In the genomic region with DNA sequence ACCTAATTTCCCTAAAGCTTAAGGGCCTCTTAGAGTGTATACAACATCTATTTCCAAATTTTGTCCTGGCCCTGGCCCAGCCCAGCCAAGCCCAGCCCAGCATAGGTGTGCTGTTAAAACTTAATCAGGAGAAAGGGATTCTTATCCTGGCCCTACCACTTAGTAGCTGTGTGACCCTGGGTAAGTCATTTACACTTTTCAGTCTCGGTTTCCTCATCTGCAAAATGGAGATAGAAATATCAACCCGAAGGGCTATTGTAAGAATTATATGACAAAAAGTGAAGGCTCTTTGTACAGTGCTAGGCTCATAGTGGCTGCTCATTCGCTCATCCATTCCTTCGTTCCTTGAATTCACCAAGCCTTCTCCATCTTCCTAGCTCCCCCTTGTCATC, we compare ENCODE assay signal across 1 cellular context.
TF ChIP-seq lines count a peak whose summit lies in the region.

No MANE protein-coding gene starts in this region.

TF ChIP-seq in HepG2, 621 proteins besides CTCF, POLR2A, EP300 and RAD21:
- TF ChIP-seq ZSCAN31 (CRISPR knock-in tag; IDR thresholded peaks at IDR 0.05; ENCODE audit: low read depth) = 0 out of 2 replicates have a peak, but pooled peaks have one; percentile 9
- TF ChIP-seq ZFX (CRISPR knock-in tag; IDR thresholded peaks at IDR 0.05; ENCODE audit: low read depth) = no peak
- TF ChIP-seq, protein P1, sequence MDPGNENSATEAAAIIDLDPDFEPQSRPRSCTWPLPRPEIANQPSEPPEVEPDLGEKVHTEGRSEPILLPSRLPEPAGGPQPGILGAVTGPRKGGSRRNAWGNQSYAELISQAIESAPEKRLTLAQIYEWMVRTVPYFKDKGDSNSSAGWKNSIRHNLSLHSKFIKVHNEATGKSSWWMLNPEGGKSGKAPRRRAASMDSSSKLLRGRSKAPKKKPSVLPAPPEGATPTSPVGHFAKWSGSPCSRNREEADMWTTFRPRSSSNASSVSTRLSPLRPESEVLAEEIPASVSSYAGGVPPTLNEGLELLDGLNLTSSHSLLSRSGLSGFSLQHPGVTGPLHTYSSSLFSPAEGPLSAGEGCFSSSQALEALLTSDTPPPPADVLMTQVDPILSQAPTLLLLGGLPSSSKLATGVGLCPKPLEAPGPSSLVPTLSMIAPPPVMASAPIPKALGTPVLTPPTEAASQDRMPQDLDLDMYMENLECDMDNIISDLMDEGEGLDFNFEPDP (CRISPR knock-in tag; conservative IDR thresholded peaks at IDR 0.05) = 0 out of 2 replicates have a peak, but pooled peaks have one; percentile 61
- no peak for TF ChIP-seq TCF7L2 (IDR thresholded peaks at IDR 0.05; ENCODE audit: low read depth, low read length)
- no peak for TF ChIP-seq ZNF543 (CRISPR knock-in tag; IDR thresholded peaks at IDR 0.05)
- TF ChIP-seq, protein P2, sequence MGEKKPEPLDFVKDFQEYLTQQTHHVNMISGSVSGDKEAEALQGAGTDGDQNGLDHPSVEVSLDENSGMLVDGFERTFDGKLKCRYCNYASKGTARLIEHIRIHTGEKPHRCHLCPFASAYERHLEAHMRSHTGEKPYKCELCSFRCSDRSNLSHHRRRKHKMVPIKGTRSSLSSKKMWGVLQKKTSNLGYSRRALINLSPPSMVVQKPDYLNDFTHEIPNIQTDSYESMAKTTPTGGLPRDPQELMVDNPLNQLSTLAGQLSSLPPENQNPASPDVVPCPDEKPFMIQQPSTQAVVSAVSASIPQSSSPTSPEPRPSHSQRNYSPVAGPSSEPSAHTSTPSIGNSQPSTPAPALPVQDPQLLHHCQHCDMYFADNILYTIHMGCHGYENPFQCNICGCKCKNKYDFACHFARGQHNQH (CRISPR knock-in tag; IDR thresholded peaks at IDR 0.05) = no peak
- TF ChIP-seq ZNF629 (CRISPR knock-in tag; conservative IDR thresholded peaks at IDR 0.05) = peak; percentile 70
- TF ChIP-seq ZNF441 (CRISPR knock-in tag; IDR thresholded peaks at IDR 0.05; ENCODE audit: borderline replicate concordance) = 0 out of 2 replicates have a peak, but pooled peaks have one; percentile 39
- no peak for TF ChIP-seq JUND (CRISPR knock-in tag; IDR thresholded peaks at IDR 0.05)
- no peak for TF ChIP-seq ZNF124 (CRISPR knock-in tag; IDR thresholded peaks at IDR 0.05)
- TF ChIP-seq TMF1 (CRISPR knock-in tag; IDR thresholded peaks at IDR 0.05; ENCODE audit: low read depth) = no peak
- 0 out of 2 replicates have a peak, but pooled peaks have one; percentile 43 for TF ChIP-seq ZSCAN21 (CRISPR knock-in tag; IDR thresholded peaks at IDR 0.05; ENCODE audit: borderline replicate concordance)
- no peak for TF ChIP-seq ZNF768 (CRISPR knock-in tag; IDR thresholded peaks at IDR 0.05)
- TF ChIP-seq, protein P3, sequence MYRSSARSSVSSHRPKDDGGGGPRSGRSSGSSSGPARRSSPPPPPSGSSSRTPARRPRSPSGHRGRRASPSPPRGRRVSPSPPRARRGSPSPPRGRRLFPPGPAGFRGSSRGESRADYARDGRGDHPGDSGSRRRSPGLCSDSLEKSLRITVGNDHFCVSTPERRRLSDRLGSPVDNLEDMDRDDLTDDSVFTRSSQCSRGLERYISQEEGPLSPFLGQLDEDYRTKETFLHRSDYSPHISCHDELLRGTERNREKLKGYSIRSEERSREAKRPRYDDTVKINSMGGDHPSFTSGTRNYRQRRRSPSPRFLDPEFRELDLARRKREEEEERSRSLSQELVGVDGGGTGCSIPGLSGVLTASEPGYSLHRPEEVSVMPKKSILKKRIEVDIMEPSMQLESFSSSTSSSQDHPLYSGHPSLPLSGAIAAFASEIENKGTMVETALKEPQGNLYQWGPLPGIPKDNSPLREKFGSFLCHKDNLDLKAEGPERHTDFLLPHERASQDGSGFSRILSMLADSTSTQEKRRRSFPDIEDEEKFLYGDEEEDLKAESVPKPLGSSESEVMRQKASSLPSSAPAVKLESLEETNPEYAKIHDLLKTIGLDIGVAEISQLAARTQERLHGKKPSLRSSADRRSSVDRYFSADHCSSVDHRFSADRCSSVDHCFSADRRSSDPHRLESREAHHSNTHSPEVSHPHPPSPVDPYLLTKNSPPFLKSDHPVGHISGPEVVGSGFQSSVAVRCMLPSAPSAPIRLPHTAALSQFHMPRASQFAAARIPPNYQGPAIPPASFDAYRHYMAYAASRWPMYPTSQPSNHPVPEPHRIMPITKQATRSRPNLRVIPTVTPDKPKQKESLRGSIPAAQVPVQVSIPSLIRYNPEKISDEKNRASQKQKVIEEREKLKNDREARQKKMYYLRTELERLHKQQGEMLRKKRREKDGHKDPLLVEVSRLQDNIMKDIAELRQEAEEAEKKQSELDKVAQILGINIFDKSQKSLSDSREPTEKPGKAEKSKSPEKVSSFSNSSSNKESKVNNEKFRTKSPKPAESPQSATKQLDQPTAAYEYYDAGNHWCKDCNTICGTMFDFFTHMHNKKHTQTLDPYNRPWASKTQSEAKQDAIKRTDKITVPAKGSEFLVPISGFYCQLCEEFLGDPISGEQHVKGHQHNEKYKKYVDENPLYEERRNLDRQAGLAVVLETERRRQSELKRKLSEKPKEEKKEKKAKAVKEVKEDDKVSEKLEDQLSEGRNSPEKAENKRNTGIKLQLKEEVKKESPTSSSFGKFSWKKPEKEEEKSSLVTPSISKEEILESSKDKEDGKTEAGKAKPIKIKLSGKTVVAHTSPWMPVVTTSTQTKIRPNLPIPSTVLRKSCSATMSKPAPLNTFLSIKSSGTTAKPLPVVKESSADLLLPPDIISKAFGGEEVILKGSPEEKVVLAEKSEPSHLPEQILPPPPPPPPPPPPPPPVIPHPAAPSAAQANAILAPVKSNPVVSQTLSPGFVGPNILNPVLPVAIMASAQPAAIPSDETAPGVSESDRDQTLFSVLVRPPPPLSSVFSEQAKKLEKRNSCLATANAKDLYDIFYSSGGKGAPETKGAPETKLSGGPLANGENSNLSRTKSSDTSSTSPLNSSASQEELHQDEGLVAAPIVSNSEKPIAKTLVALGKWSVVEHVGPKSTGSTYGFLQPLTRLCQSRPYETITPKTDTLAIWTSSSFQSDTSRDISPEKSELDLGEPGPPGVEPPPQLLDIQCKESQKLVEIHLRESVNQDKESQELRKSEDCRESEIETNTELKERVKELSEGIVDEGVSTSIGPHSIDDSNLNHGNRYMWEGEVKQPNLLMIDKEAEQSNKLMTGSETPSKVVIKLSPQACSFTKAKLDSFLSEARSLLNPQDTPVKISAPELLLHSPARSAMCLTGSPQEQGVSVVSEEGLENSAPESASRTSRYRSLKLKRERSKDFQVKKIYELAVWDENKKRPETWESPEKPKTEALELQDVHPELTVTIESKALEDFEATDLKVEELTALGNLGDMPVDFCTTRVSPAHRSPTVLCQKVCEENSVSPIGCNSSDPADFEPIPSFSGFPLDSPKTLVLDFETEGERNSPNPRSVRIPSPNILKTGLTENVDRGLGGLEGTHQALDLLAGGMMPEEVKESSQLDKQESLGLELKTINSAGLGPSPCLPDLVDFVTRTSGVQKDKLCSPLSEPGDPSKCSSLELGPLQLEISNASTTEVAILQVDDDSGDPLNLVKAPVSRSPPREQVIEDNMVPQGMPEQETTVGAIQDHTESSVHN (CRISPR knock-in tag; IDR thresholded peaks at IDR 0.05) = no peak
- TF ChIP-seq PHF8 (CRISPR knock-in tag; IDR thresholded peaks at IDR 0.05) = no peak
- TF ChIP-seq, protein P4, sequence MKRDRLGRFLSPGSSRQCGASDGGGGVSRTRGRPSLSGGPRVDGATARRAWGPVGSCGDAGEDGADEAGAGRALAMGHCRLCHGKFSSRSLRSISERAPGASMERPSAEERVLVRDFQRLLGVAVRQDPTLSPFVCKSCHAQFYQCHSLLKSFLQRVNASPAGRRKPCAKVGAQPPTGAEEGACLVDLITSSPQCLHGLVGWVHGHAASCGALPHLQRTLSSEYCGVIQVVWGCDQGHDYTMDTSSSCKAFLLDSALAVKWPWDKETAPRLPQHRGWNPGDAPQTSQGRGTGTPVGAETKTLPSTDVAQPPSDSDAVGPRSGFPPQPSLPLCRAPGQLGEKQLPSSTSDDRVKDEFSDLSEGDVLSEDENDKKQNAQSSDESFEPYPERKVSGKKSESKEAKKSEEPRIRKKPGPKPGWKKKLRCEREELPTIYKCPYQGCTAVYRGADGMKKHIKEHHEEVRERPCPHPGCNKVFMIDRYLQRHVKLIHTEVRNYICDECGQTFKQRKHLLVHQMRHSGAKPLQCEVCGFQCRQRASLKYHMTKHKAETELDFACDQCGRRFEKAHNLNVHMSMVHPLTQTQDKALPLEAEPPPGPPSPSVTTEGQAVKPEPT (CRISPR knock-in tag; IDR thresholded peaks at IDR 0.05; ENCODE audit: low read depth) = no peak
- no peak for TF ChIP-seq DR1 (CRISPR knock-in tag; IDR thresholded peaks at IDR 0.05)
- TF ChIP-seq ZNF777 (CRISPR knock-in tag; IDR thresholded peaks at IDR 0.05) = no peak
- TF ChIP-seq, protein P5, sequence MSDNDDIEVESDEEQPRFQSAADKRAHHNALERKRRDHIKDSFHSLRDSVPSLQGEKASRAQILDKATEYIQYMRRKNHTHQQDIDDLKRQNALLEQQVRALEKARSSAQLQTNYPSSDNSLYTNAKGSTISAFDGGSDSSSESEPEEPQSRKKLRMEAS (IDR thresholded peaks at IDR 0.05) = 0 out of 2 replicates have a peak, but pooled peaks have one; percentile 0
- TF ChIP-seq ZNF766 (CRISPR knock-in tag; IDR thresholded peaks at IDR 0.05; ENCODE audit: borderline replicate concordance) = no peak
- TF ChIP-seq RCOR2 (CRISPR knock-in tag; IDR thresholded peaks at IDR 0.05) = no peak
- no peak for TF ChIP-seq KLF12 (CRISPR knock-in tag; IDR thresholded peaks at IDR 0.05; ENCODE audit: borderline replicate concordance)
- no peak for TF ChIP-seq THYN1 (CRISPR knock-in tag; IDR thresholded peaks at IDR 0.05; ENCODE audit: borderline replicate concordance, low read depth)
- TF ChIP-seq KDM4B (CRISPR knock-in tag; IDR thresholded peaks at IDR 0.05) = no peak
- TF ChIP-seq SSRP1 (CRISPR knock-in tag; IDR thresholded peaks at IDR 0.05) = no peak
- TF ChIP-seq HNF4A (CRISPR knock-in tag; IDR thresholded peaks at IDR 0.05) = no peak
- 0 out of 2 replicates have a peak, but pooled peaks have one; percentile 33 for TF ChIP-seq ZNF33A (CRISPR knock-in tag; IDR thresholded peaks at IDR 0.05; ENCODE audit: borderline replicate concordance)
- TF ChIP-seq, protein P6, sequence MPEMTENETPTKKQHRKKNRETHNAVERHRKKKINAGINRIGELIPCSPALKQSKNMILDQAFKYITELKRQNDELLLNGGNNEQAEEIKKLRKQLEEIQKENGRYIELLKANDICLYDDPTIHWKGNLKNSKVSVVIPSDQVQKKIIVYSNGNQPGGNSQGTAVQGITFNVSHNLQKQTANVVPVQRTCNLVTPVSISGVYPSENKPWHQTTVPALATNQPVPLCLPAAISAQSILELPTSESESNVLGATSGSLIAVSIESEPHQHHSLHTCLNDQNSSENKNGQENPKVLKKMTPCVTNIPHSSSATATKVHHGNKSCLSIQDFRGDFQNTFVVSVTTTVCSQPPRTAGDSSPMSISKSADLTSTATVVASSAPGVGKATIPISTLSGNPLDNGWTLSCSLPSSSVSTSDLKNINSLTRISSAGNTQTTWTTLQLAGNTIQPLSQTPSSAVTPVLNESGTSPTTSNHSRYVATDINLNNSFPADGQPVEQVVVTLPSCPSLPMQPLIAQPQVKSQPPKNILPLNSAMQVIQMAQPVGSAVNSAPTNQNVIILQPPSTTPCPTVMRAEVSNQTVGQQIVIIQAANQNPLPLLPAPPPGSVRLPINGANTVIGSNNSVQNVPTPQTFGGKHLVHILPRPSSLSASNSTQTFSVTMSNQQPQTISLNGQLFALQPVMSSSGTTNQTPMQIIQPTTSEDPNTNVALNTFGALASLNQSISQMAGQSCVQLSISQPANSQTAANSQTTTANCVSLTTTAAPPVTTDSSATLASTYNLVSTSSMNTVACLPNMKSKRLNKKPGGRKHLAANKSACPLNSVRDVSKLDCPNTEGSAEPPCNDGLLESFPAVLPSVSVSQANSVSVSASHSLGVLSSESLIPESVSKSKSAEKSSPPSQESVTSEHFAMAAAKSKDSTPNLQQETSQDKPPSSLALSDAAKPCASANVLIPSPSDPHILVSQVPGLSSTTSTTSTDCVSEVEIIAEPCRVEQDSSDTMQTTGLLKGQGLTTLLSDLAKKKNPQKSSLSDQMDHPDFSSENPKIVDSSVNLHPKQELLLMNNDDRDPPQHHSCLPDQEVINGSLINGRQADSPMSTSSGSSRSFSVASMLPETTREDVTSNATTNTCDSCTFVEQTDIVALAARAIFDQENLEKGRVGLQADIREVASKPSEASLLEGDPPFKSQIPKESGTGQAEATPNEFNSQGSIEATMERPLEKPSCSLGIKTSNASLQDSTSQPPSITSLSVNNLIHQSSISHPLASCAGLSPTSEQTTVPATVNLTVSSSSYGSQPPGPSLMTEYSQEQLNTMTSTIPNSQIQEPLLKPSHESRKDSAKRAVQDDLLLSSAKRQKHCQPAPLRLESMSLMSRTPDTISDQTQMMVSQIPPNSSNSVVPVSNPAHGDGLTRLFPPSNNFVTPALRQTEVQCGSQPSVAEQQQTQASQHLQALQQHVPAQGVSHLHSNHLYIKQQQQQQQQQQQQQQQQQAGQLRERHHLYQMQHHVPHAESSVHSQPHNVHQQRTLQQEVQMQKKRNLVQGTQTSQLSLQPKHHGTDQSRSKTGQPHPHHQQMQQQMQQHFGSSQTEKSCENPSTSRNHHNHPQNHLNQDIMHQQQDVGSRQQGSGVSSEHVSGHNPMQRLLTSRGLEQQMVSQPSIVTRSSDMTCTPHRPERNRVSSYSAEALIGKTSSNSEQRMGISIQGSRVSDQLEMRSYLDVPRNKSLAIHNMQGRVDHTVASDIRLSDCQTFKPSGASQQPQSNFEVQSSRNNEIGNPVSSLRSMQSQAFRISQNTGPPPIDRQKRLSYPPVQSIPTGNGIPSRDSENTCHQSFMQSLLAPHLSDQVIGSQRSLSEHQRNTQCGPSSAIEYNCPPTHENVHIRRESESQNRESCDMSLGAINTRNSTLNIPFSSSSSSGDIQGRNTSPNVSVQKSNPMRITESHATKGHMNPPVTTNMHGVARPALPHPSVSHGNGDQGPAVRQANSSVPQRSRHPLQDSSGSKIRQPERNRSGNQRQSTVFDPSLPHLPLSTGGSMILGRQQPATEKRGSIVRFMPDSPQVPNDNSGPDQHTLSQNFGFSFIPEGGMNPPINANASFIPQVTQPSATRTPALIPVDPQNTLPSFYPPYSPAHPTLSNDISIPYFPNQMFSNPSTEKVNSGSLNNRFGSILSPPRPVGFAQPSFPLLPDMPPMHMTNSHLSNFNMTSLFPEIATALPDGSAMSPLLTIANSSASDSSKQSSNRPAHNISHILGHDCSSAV (CRISPR knock-in tag; IDR thresholded peaks at IDR 0.05; ENCODE audit: borderline replicate concordance) = no peak
- TF ChIP-seq ZMYM2 (CRISPR knock-in tag; IDR thresholded peaks at IDR 0.05) = no peak
- TF ChIP-seq KDM5B (CRISPR knock-in tag; IDR thresholded peaks at IDR 0.05; ENCODE audit: borderline replicate concordance) = no peak
- TF ChIP-seq CHD4 (IDR thresholded peaks at IDR 0.05; ENCODE audit: borderline replicate concordance, low read length) = 0 out of 2 replicates have a peak, but pooled peaks have one; percentile 21
- TF ChIP-seq ZNF83 (CRISPR knock-in tag; IDR thresholded peaks at IDR 0.05; ENCODE audit: borderline replicate concordance) = no peak
- TF ChIP-seq MYC (CRISPR knock-in tag; IDR thresholded peaks at IDR 0.05; ENCODE audit: borderline replicate concordance) = no peak
- TF ChIP-seq ZNF75D (CRISPR knock-in tag; IDR thresholded peaks at IDR 0.05; ENCODE audit: borderline replicate concordance) = 0 out of 2 replicates have a peak, but pooled peaks have one; percentile 58
- TF ChIP-seq, protein P7, sequence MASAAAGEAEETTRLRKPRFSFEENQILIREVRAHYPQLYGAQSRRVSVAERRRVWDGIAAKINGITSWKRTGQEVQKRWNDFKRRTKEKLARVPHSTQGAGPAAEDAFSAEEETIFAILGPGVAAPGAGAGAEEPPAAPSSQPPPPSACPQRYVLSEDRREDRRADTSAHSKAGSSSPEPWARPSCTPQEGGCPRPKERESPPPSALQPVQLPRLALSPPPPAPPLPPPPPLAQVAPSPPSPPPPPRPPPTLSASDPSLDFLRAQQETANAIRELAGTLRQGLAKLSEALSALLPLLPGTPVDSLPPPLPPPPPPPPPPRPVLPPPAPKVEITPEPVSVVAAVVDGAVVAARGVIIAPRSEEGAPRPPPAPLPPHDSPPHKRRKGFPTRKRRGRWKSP (CRISPR knock-in tag; IDR thresholded peaks at IDR 0.05) = no peak
